13 cellular contexts compared by ENCODE assay signal in the genomic region with DNA sequence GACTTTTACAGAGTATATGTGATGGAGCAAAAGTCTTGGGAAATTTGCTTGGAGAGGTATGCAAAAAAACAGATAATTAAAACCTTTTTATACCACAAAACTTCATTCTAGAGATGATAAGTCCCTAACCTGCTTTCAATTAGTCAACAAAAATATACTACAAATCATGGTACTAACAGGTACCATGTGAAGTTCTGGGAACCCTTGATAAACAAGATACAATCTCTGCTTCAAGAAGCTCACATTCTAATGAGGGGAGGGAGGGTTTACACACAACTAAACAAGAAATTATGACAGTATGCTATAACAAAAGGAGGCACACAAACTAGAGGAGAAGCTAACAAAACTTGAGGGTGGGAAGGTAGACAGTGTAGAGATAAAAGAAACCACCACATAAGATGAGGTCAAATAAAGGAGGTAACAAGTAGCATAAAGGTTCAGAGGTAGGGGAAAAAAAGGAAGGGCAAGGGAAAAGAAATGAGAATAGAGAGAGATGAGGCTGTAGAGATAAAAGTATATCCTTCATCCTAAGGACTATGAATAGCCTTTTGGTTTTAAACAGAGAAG.
"Had no signal": no experiment of that assay in that cellular context is flagged by ENCODE, and none has a peak within 500 bp of the region (broad histone marks: within the 10 kb centered on the region; RNA-seq: fewer than 3 reads in every experiment).

No MANE protein-coding gene starts in this region.

- H3K9me3 Mint-ChIP-seq: activated naive CD4-positive, alpha-beta T cell treated with anti-CD3 and anti-CD28 coated beads, Interleukin-2, amount 10 ng/mL, durations not matched to agents 7 days and 5 days; dendritic cell treated with granulocyte-macrophage colony-stimulating factor and Interleukin-4, amounts not matched to agents 40 ng/mL and 50 ng/mL, for 4 days had no signal

- H3K27ac Mint-ChIP-seq: activated naive CD4-positive, alpha-beta T cell treated with anti-CD3 and anti-CD28 coated beads, Interleukin-2, amount 10 ng/mL, durations not matched to agents 7 days and 5 days; dendritic cell treated with granulocyte-macrophage colony-stimulating factor and Interleukin-4, amounts not matched to agents 40 ng/mL and 50 ng/mL, for 4 days; progenitor cell of endocrine pancreas had no signal

- H3K27me3 Mint-ChIP-seq: activated naive CD4-positive, alpha-beta T cell treated with anti-CD3 and anti-CD28 coated beads, Interleukin-2, amount 10 ng/mL, durations not matched to agents 7 days and 5 days; dendritic cell treated with granulocyte-macrophage colony-stimulating factor and Interleukin-4, amounts not matched to agents 40 ng/mL and 50 ng/mL, for 4 days; progenitor cell of endocrine pancreas had no signal

- H3K4me3 Mint-ChIP-seq: activated naive CD4-positive, alpha-beta T cell treated with anti-CD3 and anti-CD28 coated beads, Interleukin-2, amount 10 ng/mL, durations not matched to agents 7 days and 5 days; dendritic cell treated with granulocyte-macrophage colony-stimulating factor and Interleukin-4, amounts not matched to agents 40 ng/mL and 50 ng/mL, for 4 days had no signal

- DNase-seq: activated naive CD4-positive, alpha-beta T cell treated with anti-CD3 and anti-CD28 coated beads, Interleukin-2, amount 10 ng/mL, durations not matched to agents 7 days and 5 days; adrenal gland; effector CD8-positive, alpha-beta T cell; esophagus squamous epithelium; hippocampal formation; lower lobe of right lung; occipital lobe; stimulated activated naive CD4-positive, alpha-beta T cell; substantia nigra; T-helper 1 cell had no signal

- H3K4me3 ChIP-seq: adrenal gland, esophagus squamous epithelium, lower lobe of right lung, tibial nerve had no signal
